In the genomic region with DNA sequence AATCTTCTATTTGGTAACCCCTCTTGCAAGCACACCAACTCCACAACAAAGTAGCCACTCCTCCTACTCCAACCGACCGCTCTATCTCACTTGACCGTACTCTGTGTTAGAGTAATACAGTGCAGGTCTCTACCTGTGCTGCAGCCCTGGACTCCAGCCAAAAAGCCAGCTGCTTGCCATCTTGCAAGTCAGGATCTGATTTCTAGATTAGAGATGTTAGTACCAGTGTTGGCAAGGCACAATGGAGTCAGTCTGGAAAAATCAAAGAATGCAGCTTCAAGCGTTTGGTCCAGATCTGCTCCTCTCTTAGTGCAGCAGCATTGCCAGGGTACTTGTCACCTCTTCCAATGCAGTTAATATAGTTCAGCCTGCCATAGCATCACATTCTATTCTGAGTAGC, we compare ENCODE assay signal across 17 cellular contexts.
DNase-seq lines count a peak whose midpoint lies in the region; ATAC-seq and TF ChIP-seq lines count a peak whose summit lies in the region.
"Had no signal": no experiment of that assay in that cellular context is flagged by ENCODE, and none has a peak within 500 bp of the region (broad histone marks: within the 10 kb centered on the region; RNA-seq: fewer than 3 reads in every experiment).

No MANE protein-coding gene starts in this region.

- DNase-seq in NCI-H748 (lab: John Stamatoyannopoulos, UW; ENCODE audit: unreplicated experiment) (peak; percentile 69), NCI-H748 treated with DMSO at 0.1 percent for 48 hours (lab: John Stamatoyannopoulos, UW) (no peak), NCI-H510A treated with DMSO at 0.1 percent for 48 hours (lab: John Stamatoyannopoulos, UW) (peak; percentile 72), epithelial cell of esophagus (ENCODE audit: low read depth) (peak; percentile 98), iPS-NIHi11 (ENCODE audit: low spot score) (no peak), cortex of kidney (lab: John Stamatoyannopoulos, UW) (no peak)
- DNase-seq: activated CD4-positive, alpha-beta T cell treated with anti-CD3 and anti-CD28 coated beads, Interleukin-2, amount 50 U/mL, for 48 hours; activated naive CD8-positive, alpha-beta T cell treated with anti-CD3 and anti-CD28 coated beads, Interleukin-2, amount 10 ng/mL, durations not matched to agents 7 days and 5 days; activated T-cell treated with anti-CD3 and anti-CD28 coated beads, Interleukin-2, amount 50 U/mL, for 4 hours; mucosa of descending colon; NCI-H2227 treated with DMSO at 0.1 percent for 48 hours; nucleus accumbens; PC-9 had no signal

- no peak for ATAC-seq in HG02623 (IDR thresholded peaks at IDR 0.05; ENCODE audit: unreplicated experiment)
- no peak for ATAC-seq in HG03571 (IDR thresholded peaks at IDR 0.05; ENCODE audit: unreplicated experiment)
- ATAC-seq: activated T-cell treated with anti-CD3 and anti-CD28 coated beads, Interleukin-2, amount 50 U/mL, for 4 hours; left lobe of liver; mucosa of descending colon; sciatic nerve had no signal

- H3K4me3 ChIP-seq in epithelial cell of esophagus (ENCODE audit: low read length): no peak overlapping the region
- H3K4me3 ChIP-seq: mucosa of descending colon, PC-9 had no signal

- TF ChIP-seq CTCF in epithelial cell of esophagus (IDR thresholded peaks at IDR 0.05; ENCODE audit: insufficient read depth, low read depth, low read length, missing control alignments): no peak

Comparison
In these comparisons a context has a peak if more than half of its experiments do, and no peak if none do; other contexts are left out.
1. DNase-seq: peak in NCI-H748 (single experiment), NCI-H510A treated with DMSO at 0.1 percent for 48 hours (single experiment) and epithelial cell of esophagus (single experiment); none in NCI-H748 treated with DMSO at 0.1 percent for 48 hours (single experiment), iPS-NIHi11 (single experiment) and cortex of kidney (single experiment).